ENCODE assay signal across 29 cellular contexts in genomic region chr12:5435161-5435560, GRCh38. TPM values are rescaled to one million over a fixed set of nuclear protein-coding genes. Genes with fewer than 3 reads are reported as not detected.
"Had no signal": no experiment of that assay in that cellular context is flagged by ENCODE, and none has a peak within 500 bp of the region (broad histone marks: within the 10 kb centered on the region; RNA-seq: fewer than 3 reads in every experiment).

No MANE protein-coding gene starts in this region.

- H3K9me3 ChIP-seq: esophagus squamous epithelium, gastrocnemius medialis, suprapubic skin, transverse colon, vagina had no signal

- ATAC-seq: activated CD8-positive, alpha-beta memory T cell treated with anti-CD3 and anti-CD28 coated beads, Interleukin-2, amount 10 ng/mL, durations not matched to agents 7 days and 5 days; activated CD8-positive, alpha-beta T cell treated with anti-CD3 and anti-CD28 coated beads, Interleukin-2, amount 10 ng/mL, durations not matched to agents 7 days and 5 days; activated naive CD4-positive, alpha-beta T cell treated with anti-CD3 and anti-CD28 coated beads, Interleukin-2, amount 50 U/mL, for 72 hours; activated T-cell treated with anti-CD3 and anti-CD28 coated beads, Interleukin-2, amount 50 U/mL, for 72 hours; gastrocnemius medialis; natural killer cell treated with Interleukin-12 subunit alpha and Interleukin-12 subunit beta and Interleukin-15 and Interleukin-18, amount 100 ng/mL, for 72 hours; right cardiac atrium; T-helper 17 cell; WTC11 had no signal

- H3K36me3 ChIP-seq: cardiac muscle cell, esophagus squamous epithelium, gastrocnemius medialis, left ventricle myocardium inferior, spleen, suprapubic skin, transverse colon, vagina had no signal

- H3K27me3 ChIP-seq: vagina had no signal

- DNase-seq: activated CD4-positive, alpha-beta T cell treated with anti-CD3 and anti-CD28 coated beads for 1 hour; activated CD4-positive, alpha-beta T cell treated with anti-CD3 and anti-CD28 coated beads, Interleukin-2, amount 10 ng/mL, durations not matched to agents 7 days and 5 days; activated CD8-positive, alpha-beta memory T cell treated with anti-CD3 and anti-CD28 coated beads, Interleukin-2, amount 10 ng/mL, durations not matched to agents 7 days and 5 days; activated CD8-positive, alpha-beta T cell treated with anti-CD3 and anti-CD28 coated beads, Interleukin-2, amount 10 ng/mL, durations not matched to agents 7 days and 5 days; activated naive CD4-positive, alpha-beta T cell; activated T-cell treated with anti-CD3 and anti-CD28 coated beads, Interleukin-2, amount 50 U/mL, for 72 hours; anterior cingulate cortex; cerebellar nuclear complex; cortex of kidney; esophagus squamous epithelium; gastrocnemius medialis; glutamatergic neuron; left ventricle myocardium inferior; mesendoderm; posterior cingulate gyrus; right cardiac atrium; spleen; stimulated activated naive CD4-positive, alpha-beta T cell; T-helper 17 cell; T1000; transverse colon had no signal

- H3K27ac ChIP-seq: cardiac muscle cell, esophagus squamous epithelium, gastrocnemius medialis, left ventricle myocardium inferior, spleen, suprapubic skin, transverse colon, vagina had no signal

- H3K4me3 ChIP-seq: cardiac muscle cell, gastrocnemius medialis, left ventricle myocardium inferior, lung, suprapubic skin, transverse colon, vagina had no signal

RNA-seq across cellular contexts. Expression of gene NTF3, which starts 3.3 kb away (rescaled TPM):
- total RNA-seq: activated CD4-positive, alpha-beta T cell treated with anti-CD3 and anti-CD28 coated beads, Interleukin-2, amount 10 ng/mL, durations not matched to agents 7 days and 5 days; activated CD8-positive, alpha-beta memory T cell treated with anti-CD3 and anti-CD28 coated beads, Interleukin-2, amount 10 ng/mL, durations not matched to agents 7 days and 5 days; activated CD8-positive, alpha-beta T cell treated with anti-CD3 and anti-CD28 coated beads, Interleukin-2, amount 10 ng/mL, durations not matched to agents 7 days and 5 days; activated naive CD4-positive, alpha-beta T cell treated with anti-CD3 and anti-CD28 coated beads, Interleukin-2, amount 50 U/mL, for 72 hours; activated T-cell treated with anti-CD3 and anti-CD28 coated beads, Interleukin-2, amount 50 U/mL, for 72 hours; mononuclear cell; natural killer cell treated with Interleukin-12 subunit alpha and Interleukin-12 subunit beta and Interleukin-15 and Interleukin-18, amount 100 ng/mL, for 72 hours; T-helper 17 cell had no signal
